ENCODE assay signal across 17 cellular contexts in genomic region chr19:485122-485521, GRCh38. TPM values are rescaled to one million over a fixed set of nuclear protein-coding genes. Genes with fewer than 3 reads are reported as not detected.
DNase-seq lines count a peak whose midpoint lies in the region; TF ChIP-seq lines count a peak whose summit lies in the region.
"Had no signal": no experiment of that assay in that cellular context is flagged by ENCODE, and none has a peak within 500 bp of the region (broad histone marks: within the 10 kb centered on the region; RNA-seq: fewer than 3 reads in every experiment).

No MANE protein-coding gene starts in this region.

- no peak overlapping the region for H3K4me3 ChIP-seq in osteoblast (ENCODE audit: insufficient read depth, low read length)
- H3K4me3 ChIP-seq: A549, lung, sigmoid colon, uterus had no signal

- no peak for TF ChIP-seq CTCF in osteoblast (IDR thresholded peaks at IDR 0.05; ENCODE audit: extremely low read depth, low read depth, low read length)

- H2AFZ ChIP-seq in osteoblast (ENCODE audit: low read length), result no peak overlapping the region

- no peaks in the 10 kb centered on the region for H3K9me3 ChIP-seq in osteoblast (ENCODE audit: low read depth, low read length)
- H3K9me3 ChIP-seq: A549, sigmoid colon, uterus had no signal

- H4K20me1 ChIP-seq in osteoblast (ENCODE audit: insufficient read depth, low read length), result no peaks in the 10 kb centered on the region

- DNase-seq in NCI-H1105 treated with DMSO at 0.1 percent for 48 hours (lab: John Stamatoyannopoulos, UW) (peak; percentile 59), NCI-H1105 (lab: John Stamatoyannopoulos, UW) (no peak), NCI-H2081 treated with DMSO at 0.1 percent for 48 hours (lab: John Stamatoyannopoulos, UW) (peak; percentile 14), caudate nucleus (lab: John Stamatoyannopoulos, UW) (no peak), osteoblast (ENCODE audit: insufficient read length, low spot score, missing footprints) (peak; percentile 62), kidney glomerular epithelial cell (lab: John Stamatoyannopoulos, UW) (no peak), DMS153 (lab: John Stamatoyannopoulos, UW) (no peak), midbrain (lab: John Stamatoyannopoulos, UW) (no peak)
- DNase-seq: activated CD4-positive, alpha-beta T cell treated with anti-CD3 and anti-CD28 coated beads, Interleukin-2, amount 50 U/mL, for 1 hour; activated T-cell treated with anti-CD3 and anti-CD28 coated beads, Interleukin-2, amount 50 U/mL, for 48 hours; CD4-positive, alpha-beta memory T cell; MM.1S; SIG-M5; uterus had no signal

- H3K4me2 ChIP-seq in osteoblast (ENCODE audit: insufficient read depth, low read length), result peak overlapping the region; percentile 55
- H3K4me2 ChIP-seq: A549 had no signal

- peaks cover 2% of the 10 kb centered on the region for H3K27me3 ChIP-seq in osteoblast (ENCODE audit: insufficient read depth, low read length)
- H3K27me3 ChIP-seq: uterus had no signal

- H3K27ac ChIP-seq in caudate nucleus (ENCODE audit: low read depth, low read length) (peak overlapping the region; percentile 99), osteoblast (ENCODE audit: low read depth, low read length) (no peak overlapping the region)
- H3K27ac ChIP-seq: A549, uterus had no signal

- no peaks in the 10 kb centered on the region for H3K79me2 ChIP-seq in osteoblast (ENCODE audit: insufficient read depth, low read length)

- H3K36me3 ChIP-seq in osteoblast (ENCODE audit: insufficient read depth, low read length), result no peaks in the 10 kb centered on the region
- H3K36me3 ChIP-seq: sigmoid colon, uterus had no signal

- peaks cover 14% of the 10 kb centered on the region for H3K4me1 ChIP-seq in osteoblast (ENCODE audit: insufficient read depth, low read length)
- H3K4me1 ChIP-seq: A549, uterus had no signal

RNA-seq across cellular contexts. Expression of gene MADCAM1, which starts 11.2 kb away (rescaled TPM):
- total RNA-seq in osteoblast, result 0.59 and 0.72 TPM in 2 replicates

RNA-seq across cellular contexts. Expression of gene TPGS1, which starts 22.2 kb away (rescaled TPM):
- total RNA-seq in osteoblast, result 38.3 and 47.8 TPM in 2 replicates

RNA-seq across cellular contexts. Expression of gene SHC2, which starts 24.3 kb away (rescaled TPM):
- 0.36 and 1.5 TPM in 2 replicates for total RNA-seq in osteoblast

RNA-seq across cellular contexts. Expression of gene CDC34, which starts 46.4 kb away (rescaled TPM):
- total RNA-seq in osteoblast, result 32.9 and 40.4 TPM in 2 replicates

RNA-seq across cellular contexts. Expression of gene GZMM, which starts 58.7 kb away (rescaled TPM):
- total RNA-seq in osteoblast, result under 0.01 TPM in 1 of 2 replicates, not detected in the other

Comparison
In these comparisons a context has a peak if more than half of its experiments do, and no peak if none do; other contexts are left out.
1. DNase-seq: peak in NCI-H1105 treated with DMSO at 0.1 percent for 48 hours (single experiment), NCI-H2081 treated with DMSO at 0.1 percent for 48 hours (single experiment) and osteoblast (single experiment); none in NCI-H1105 (single experiment), caudate nucleus (0 of 61), kidney glomerular epithelial cell (single experiment), DMS153 (single experiment) and midbrain (single experiment).